ENCODE assay signal across 9 cellular contexts in the genomic region with DNA sequence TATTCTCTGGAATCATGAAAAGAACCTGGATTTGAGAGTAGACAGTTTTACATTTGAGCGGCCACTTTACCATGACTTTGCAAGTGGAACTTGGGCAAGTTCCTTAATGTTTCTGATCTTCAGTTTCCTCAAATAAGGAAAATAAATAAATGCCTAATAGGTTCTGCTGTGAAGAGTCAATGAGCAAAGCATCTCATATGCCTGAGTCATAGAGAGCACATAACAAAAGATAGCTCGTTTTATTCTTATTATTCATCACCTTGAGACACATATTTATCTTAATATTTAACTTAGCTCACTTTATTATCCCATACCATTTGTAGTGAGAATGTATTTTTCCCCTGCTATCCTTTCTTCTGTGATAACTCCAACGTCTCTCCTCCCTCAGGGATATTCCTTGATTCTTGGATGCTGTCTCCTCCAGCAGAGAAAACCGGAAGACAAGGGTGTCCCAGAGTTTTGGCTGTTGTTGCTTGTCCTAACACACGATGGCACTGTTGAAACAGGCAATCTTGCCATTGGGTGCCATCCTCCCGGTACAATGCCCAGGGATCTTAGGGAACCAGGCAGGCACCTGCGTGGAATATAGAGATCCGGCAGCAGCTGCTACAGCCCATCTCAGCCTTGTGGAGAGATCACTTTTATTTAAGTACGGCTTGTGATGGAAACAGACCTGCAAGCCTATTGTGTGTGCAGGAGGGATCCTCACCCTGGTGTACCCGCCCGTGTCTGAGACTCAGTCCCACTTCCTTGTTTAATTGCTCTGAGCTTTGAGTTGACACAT. TPM values are rescaled to one million over a fixed set of nuclear protein-coding genes. Genes with fewer than 3 reads are reported as not detected.
DNase-seq lines count a peak whose midpoint lies in the region; ATAC-seq and TF ChIP-seq lines count a peak whose summit lies in the region.
"Had no signal": no experiment of that assay in that cellular context is flagged by ENCODE, and none has a peak within 500 bp of the region (broad histone marks: within the 10 kb centered on the region; RNA-seq: fewer than 3 reads in every experiment).

No MANE protein-coding gene starts in this region.

- intact Hi-C loops in natural killer cell (cut with micrococcal nuclease): loop anchor here (5.0 kb wide), 1 partner anchor 217 kb away; no protein-coding TSS in a partner anchor

- H3K4me3 ChIP-seq in HL-60 (replicated peaks; ENCODE audit: insufficient read depth, low read length): peak overlapping the region; percentile 37

- no peak overlapping the region for H3K27ac Mint-ChIP-seq in natural killer cell
- H3K27ac Mint-ChIP-seq: activated naive CD8-positive, alpha-beta T cell had no signal

- DNase-seq in ELF-1 (ENCODE audit: low read depth, low spot score) (peak; percentile 70), HL-60 (ENCODE audit: low read depth in 1 of 2, low spot score in 1 of 2) (peak in 1 of 2 experiments; percentile 75), NCI-H526 (lab: John Stamatoyannopoulos, UW) (peak; percentile 82 to 95), activated T-cell treated with anti-CD3 and anti-CD28 coated beads for 24 hours (ENCODE audit: low read depth) (peak; percentile 18), fibroblast of gingiva (ENCODE audit: low read depth) (peak; percentile 54), natural killer cell (no peak)

- no peak overlapping the region for H3K4me3 Mint-ChIP-seq in natural killer cell
- H3K4me3 Mint-ChIP-seq: activated naive CD8-positive, alpha-beta T cell had no signal

- no peaks in the 10 kb centered on the region for H3K9me3 Mint-ChIP-seq in natural killer cell

- H3K27ac ChIP-seq in HL-60 (replicated peaks): no peak overlapping the region

- no peaks in the 10 kb centered on the region for H3K36me3 Mint-ChIP-seq in natural killer cell
- H3K36me3 Mint-ChIP-seq: activated naive CD8-positive, alpha-beta T cell had no signal

- TF ChIP-seq CTCF in HL-60 (IDR thresholded peaks at IDR 0.05; ENCODE audit: insufficient read depth, low read length): peak; percentile 85
- TF ChIP-seq CTCF in natural killer cell (IDR thresholded peaks at IDR 0.05): peak; percentile 42

- no peak for ATAC-seq in natural killer cell
- no peak for ATAC-seq in GM21526 (IDR thresholded peaks at IDR 0.05; ENCODE audit: low FRiP score, unreplicated experiment)
- ATAC-seq in HG03175 (IDR thresholded peaks at IDR 0.05; ENCODE audit: unreplicated experiment): no peak

- no peaks in the 10 kb centered on the region for H3K4me1 Mint-ChIP-seq in natural killer cell

- H3K27me3 Mint-ChIP-seq in natural killer cell (ENCODE audit: low read depth in 2 of 2): peaks cover 46 to 79% of the 10 kb centered on the region in 2 donors

- H3K27me3 ChIP-seq in HL-60 (ENCODE audit: insufficient read depth, poor library complexity, severe bottlenecking): peaks cover 14% of the 10 kb centered on the region

RNA-seq across cellular contexts. Expression of gene VPS33B, which starts 33.3 kb away (rescaled TPM):
- total RNA-seq in natural killer cell: 10 to 100 TPM; 19.8 to 28.6 (median 24.9) TPM

RNA-seq across cellular contexts. Expression of gene SV2B, which starts 44.3 kb away (rescaled TPM):
- total RNA-seq in natural killer cell: not detected
